ENCODE assay signal across 18 cellular contexts in genomic region chr4:123841431-123842121, GRCh38.
A peak's percentile ranks its signal among the peaks of the same experiment; 100 is the strongest.
DNase-seq lines count a peak whose midpoint lies in the region; ATAC-seq and TF ChIP-seq lines count a peak whose summit lies in the region.
"Had no signal": no experiment of that assay in that cellular context is flagged by ENCODE, and none has a peak within 500 bp of the region (broad histone marks: within the 10 kb centered on the region; RNA-seq: fewer than 3 reads in every experiment).

No MANE protein-coding gene starts in this region.

- H3K36me3 Mint-ChIP-seq in WTC11 (0 out of 2 replicates have a peak, but pooled peaks cover 4% of the 10 kb centered on the region), type B pancreatic cell (peaks cover 6% of the 10 kb centered on the region)
- H3K36me3 Mint-ChIP-seq in CD4-positive, alpha-beta memory T cell = no peaks in the 10 kb centered on the region

- TF ChIP-seq POLR2A in gastroesophageal sphincter (IDR thresholded peaks at IDR 0.05) = no peak

- CTCF ChIA-PET in WTC11 (lab: Charles Lee) = no interaction called here
- CTCF ChIA-PET in CD4-positive, alpha-beta memory T cell (lab: Charles Lee; ENCODE audit: partially characterized antibody) = no interaction called here

- no peak for ATAC-seq in WTC11
- no peak for ATAC-seq in gastroesophageal sphincter
- peak; percentile 63 to 87 (median 78) for ATAC-seq in psoas muscle
- no peak for ATAC-seq in sciatic nerve

- H3K9me3 ChIP-seq in gastroesophageal sphincter = peaks cover 0 to 9% (median 0%) of the 10 kb centered on the region in 3 donors
- no peaks in the 10 kb centered on the region for H3K9me3 ChIP-seq in psoas muscle
- no peaks in the 10 kb centered on the region for H3K9me3 ChIP-seq in CD4-positive, alpha-beta memory T cell (ENCODE audit: control insufficient read depth in 1 of 2, low read length in 2 of 2)

- WGBS in gastroesophageal sphincter (ENCODE audit: low coverage in 1 of 2), 2 donors = 36 to 39% methylated on average over 5 to 6 of the region's 6 CpGs
- 24 to 31% (median 25%) methylated on average over 6 of the region's 6 CpGs for WGBS in psoas muscle, 3 donors

- TF ChIP-seq CTCF in AG10803 (conservative IDR thresholded peaks at IDR 0.05; ENCODE audit: low read length) (no peak), WTC11 (IDR thresholded peaks at IDR 0.05) (no peak), gastroesophageal sphincter (IDR thresholded peaks at IDR 0.05) (no peak), psoas muscle (IDR thresholded peaks at IDR 0.05) (no peak), type B pancreatic cell (conservative IDR thresholded peaks at IDR 0.05) (no peak)

- H3K27ac ChIP-seq in gastroesophageal sphincter = peak overlapping the region in 3 of 4 donors; percentile 32 to 49 (median 46)
- peak overlapping the region; percentile 64 for H3K27ac ChIP-seq in psoas muscle
- H3K27ac ChIP-seq in CD4-positive, alpha-beta memory T cell (ENCODE audit: low read depth, low read length) = no peak overlapping the region
- H3K27ac ChIP-seq: HL-60 had no signal

- TF ChIP-seq EP300 in gastroesophageal sphincter (IDR thresholded peaks at IDR 0.05) = no peak

- H3K4me3 ChIP-seq in AG10803 (ENCODE audit: low read length) (no peak overlapping the region), gastroesophageal sphincter (no peak overlapping the region), psoas muscle (no peak overlapping the region)
- H3K4me3 ChIP-seq in CD4-positive, alpha-beta memory T cell (ENCODE audit: low read length in 2 of 2) = no peak overlapping the region

- H3K27me3 ChIP-seq in gastroesophageal sphincter = no peaks in the 10 kb centered on the region
- H3K27me3 ChIP-seq in psoas muscle (ENCODE audit: insufficient read depth in 3 of 3, low read length in 2 of 3) = no peaks in the 10 kb centered on the region
- H3K27me3 ChIP-seq in CD4-positive, alpha-beta memory T cell (ENCODE audit: insufficient read depth, low read length) = no peaks in the 10 kb centered on the region

- H3K4me1 ChIP-seq in gastroesophageal sphincter (peaks cover 0 to 38% (median 5%) of the 10 kb centered on the region in 3 donors), psoas muscle (peaks cover 33% of the 10 kb centered on the region)
- H3K4me1 ChIP-seq in CD4-positive, alpha-beta memory T cell (ENCODE audit: insufficient read depth, low read length) = no peaks in the 10 kb centered on the region

- DNase-seq in AG10803 (ENCODE audit: low read depth) = peak; percentile 32
- no peak for DNase-seq in WTC11 (ENCODE audit: low spot score)
- DNase-seq in psoas muscle = no peak
- DNase-seq in sciatic nerve (ENCODE audit: low spot score) = no peak
- DNase-seq in type B pancreatic cell (ENCODE audit: extremely low spot score, unreplicated experiment) = no peak
- DNase-seq in NCI-H1436 treated with DMSO at 0.1 percent for 48 hours (lab: John Stamatoyannopoulos, UW) = no peak
- no peak for DNase-seq in CD4-positive, alpha-beta memory T cell
- DNase-seq: ACHN; C1 segment of cervical spinal cord; CD4-positive, alpha-beta T cell; DMS153; DMS79 treated with DMSO at 0.1 percent for 48 hours; EL; GOT3; H9 had no signal

- peaks cover 19% of the 10 kb centered on the region; the same call in 1 of the 2 replicates for H3K9me3 Mint-ChIP-seq in WTC11
- peaks cover 8% of the 10 kb centered on the region for H3K9me3 Mint-ChIP-seq in type B pancreatic cell
- peaks cover 0 to 1% (median 0%) of the 10 kb centered on the region in 8 donors for H3K9me3 Mint-ChIP-seq in CD4-positive, alpha-beta memory T cell
- H3K9me3 Mint-ChIP-seq: CD4-positive, alpha-beta T cell had no signal

- H3K36me3 ChIP-seq in gastroesophageal sphincter = no peaks in the 10 kb centered on the region
- no peaks in the 10 kb centered on the region for H3K36me3 ChIP-seq in psoas muscle (ENCODE audit: insufficient read depth in 1 of 2, low read depth in 1 of 2)
- H3K36me3 ChIP-seq in CD4-positive, alpha-beta memory T cell (ENCODE audit: insufficient read depth, low read length) = no peaks in the 10 kb centered on the region

- H3K27me3 Mint-ChIP-seq in WTC11 (ENCODE audit: low read depth) = no peaks in the 10 kb centered on the region
- no peaks in the 10 kb centered on the region for H3K27me3 Mint-ChIP-seq in type B pancreatic cell
- peaks cover 0 to 2% of the 10 kb centered on the region in 2 donors for H3K27me3 Mint-ChIP-seq in CD4-positive, alpha-beta memory T cell
- H3K27me3 Mint-ChIP-seq: CD4-positive, alpha-beta T cell had no signal

- intact Hi-C loops in psoas muscle (cut with DNase I) = no loop called here
- intact Hi-C loops in sciatic nerve (cut with DNase I) = no loop called here
- intact Hi-C loops in CD4-positive, alpha-beta memory T cell (cut with micrococcal nuclease) = no loop called here

- POLR2A ChIA-PET in WTC11 (lab: Charles Lee) = no interaction called here
- POLR2A ChIA-PET in CD4-positive, alpha-beta memory T cell (lab: Charles Lee; ENCODE audit: partially characterized antibody) = no interaction called here

- H3K4me1 Mint-ChIP-seq in WTC11 (peaks cover 23% of the 10 kb centered on the region), type B pancreatic cell (ENCODE audit: unreplicated experiment) (peaks cover 18% of the 10 kb centered on the region)
- no peaks in the 10 kb centered on the region for H3K4me1 Mint-ChIP-seq in CD4-positive, alpha-beta memory T cell
- H3K4me1 Mint-ChIP-seq: B cell had no signal

- H3K4me3 Mint-ChIP-seq in WTC11 (no peak overlapping the region), type B pancreatic cell (no peak overlapping the region)
- H3K4me3 Mint-ChIP-seq in CD4-positive, alpha-beta memory T cell = no peak overlapping the region
- H3K4me3 Mint-ChIP-seq: B cell; CD4-positive, alpha-beta T cell; H9 had no signal

- H3K27ac Mint-ChIP-seq in WTC11 = no peak overlapping the region
- H3K27ac Mint-ChIP-seq in type B pancreatic cell = no peak overlapping the region
- no peak overlapping the region for H3K27ac Mint-ChIP-seq in CD4-positive, alpha-beta memory T cell
- H3K27ac Mint-ChIP-seq: B cell; CD4-positive, alpha-beta T cell had no signal

TF ChIP-seq in WTC11, 78 proteins besides CTCF, POLR2A, EP300 and RAD21:
- TF ChIP-seq ZNF121 (CRISPR knock-in tag; IDR thresholded peaks at IDR 0.05) = 0 out of 2 replicates have a peak, but pooled peaks have one; percentile 58
- TF ChIP-seq ZNF416 (CRISPR knock-in tag; IDR thresholded peaks at IDR 0.05) = no peak

Comparison
In these comparisons a context has a peak if more than half of its experiments do, and no peak if none do; other contexts are left out.
1. ATAC-seq: peak in psoas muscle (4 of 4); none in WTC11 (single experiment), gastroesophageal sphincter (single experiment) and sciatic nerve (single experiment).